ENCODE assay signal across 8 cellular contexts in genomic region chr19:52527134-52527953, GRCh38. TPM values are rescaled to one million over a fixed set of nuclear protein-coding genes. Genes with fewer than 3 reads are reported as not detected.
A peak's percentile ranks its signal among the peaks of the same experiment; 100 is the strongest.
DNase-seq lines count a peak whose midpoint lies in the region; ATAC-seq, FAIRE-seq and TF ChIP-seq lines count a peak whose summit lies in the region.

Gene ZNF808, plus strand, starts transcription at chr19:52527668. Its CDS starts 15,617 bp downstream, at chr19:52543285.

- POLR2A ChIA-PET in BJ (lab: Charles Lee): no interaction called here
- POLR2A ChIA-PET in HepG2 (lab: Yijun Ruan, JAX): interaction anchor here (0.7 to 1.3 kb wide), 7 partner anchors 9 to 811 kb away, joined by 3 to 6 read pairs (median 3); partner anchors contain the start of gene ZNF701

- no TSS peak for BruUV-seq in HepG2 (replicated peaks; lab: Mats Ljungman, UMichigan)

- DNase-seq in BJ (ENCODE audit: low read depth) (peak; percentile 52), GM19238 (ENCODE audit: insufficient read length, low spot score) (peak; percentile 82), NCI-H526 treated with DMSO at 0.1 percent for 48 hours (lab: John Stamatoyannopoulos, UW) (peak; percentile 98), dedifferentiated amniotic fluid mesenchymal stem cell (ENCODE audit: extremely low spot score) (peak; percentile 89), HepG2 (ENCODE audit: low spot score) (peak; percentile 85)
- peak; percentile 93 to 95 for DNase-seq in activated CD4-positive, alpha-beta T cell treated with anti-CD3 and anti-CD28 coated beads, Interleukin-2, amount 50 U/mL, for 24 hours (ENCODE audit: low read depth in 1 of 2, low spot score in 1 of 2)
- peak; percentile 94 for DNase-seq in stimulated activated CD4-positive, alpha-beta T cell treated with anti-CD3 and anti-CD28 coated beads, Interleukin-2, amount 100 ng/mL, for 48 hours

- H3K4me1 ChIP-seq in HepG2 (ENCODE audit: insufficient read depth, low read length): peaks cover 10% of the 10 kb centered on the region

- TF ChIP-seq EP300 in HepG2 (IDR thresholded peaks at IDR 0.05; ENCODE audit: low read depth in 2 of 2, low read length in 2 of 2): no peak
- no peak for TF ChIP-seq EP300 in HepG2 (CRISPR knock-in tag; IDR thresholded peaks at IDR 0.05; ENCODE audit: borderline replicate concordance)

- peak within 1 kb of the TSS; percentile 81 for H2AFZ ChIP-seq in HepG2 (ENCODE audit: low read length)

- H3K4me2 ChIP-seq in HepG2 (ENCODE audit: low read depth, low read length): peak within 1 kb of the TSS; percentile 85

- peak; percentile 75 for TF ChIP-seq CTCF in BJ (IDR thresholded peaks at IDR 0.05; ENCODE audit: insufficient read depth, low read depth, low read length)
- peak; percentile 60 for TF ChIP-seq CTCF in HepG2 (CRISPR knock-in tag; IDR thresholded peaks at IDR 0.05)

- H3K27me3 ChIP-seq in BJ (ENCODE audit: control insufficient read depth, insufficient read depth, low read length) (no peaks in the 10 kb centered on the region), HepG2 (ENCODE audit: control insufficient read depth in 1 of 2, insufficient read depth in 2 of 2, low read length in 2 of 2) (no peaks in the 10 kb centered on the region; a peak in 1 of 5 replicates)

- no peaks in the 10 kb centered on the region for H3K79me2 ChIP-seq in HepG2 (ENCODE audit: insufficient read depth, low read length)

- peak; percentile 65 to 76 for TF ChIP-seq POLR2A in HepG2 (IDR thresholded peaks at IDR 0.05; ENCODE audit: insufficient read depth in 1 of 2, low read depth in 2 of 2, low read length in 2 of 2)

- H3K27ac ChIP-seq in HepG2 (ENCODE audit: extremely low read length, insufficient read depth, low read length): peak within 1 kb of the TSS; percentile 84

- peak within 1 kb of the TSS; percentile 93 for H3K9ac ChIP-seq in HepG2 (ENCODE audit: insufficient read depth, low read depth, low read length)

- CTCF ChIA-PET in BJ (lab: Yijun Ruan, JAX) (interaction anchor here (0.6 to 0.7 kb wide), 2 partner anchors 13 to 39 kb away, joined by 3 read pairs; no protein-coding TSS in a partner anchor), HepG2 (lab: Yijun Ruan, JAX; ENCODE audit: low intra/inter-chr PET ratio, low total read pairs) (no interaction called here)

- H3K4me3 ChIP-seq in BJ (ENCODE audit: low read depth, low read length) (peak within 1 kb of the TSS; percentile 58), HepG2 (replicated peaks in 1 of 3; ENCODE audit: insufficient read depth in 1 of 3, low read depth in 2 of 3, low read length in 3 of 3) (peak within 1 kb of the TSS; percentile 84 to 97 (median 93))

- peaks cover 6% of the 10 kb centered on the region; the same call in 1 of the 2 replicates for H3K9me3 ChIP-seq in HepG2 (ENCODE audit: low read length)

- 0 out of 2 replicates have a peak, but pooled peaks have one; percentile 12 for TF ChIP-seq RAD21 in HepG2 (CRISPR knock-in tag; IDR thresholded peaks at IDR 0.05)

- in situ Hi-C loops in HepG2 (cut with HindIII; ENCODE audit: extremely low pct_ligation_motif_present, low pct_unique_long_range_greater_than_20kb): no loop called here

- FAIRE-seq in HepG2 (lab: Jason Lieb, UNC): no peak

- WGBS in HepG2 (ENCODE audit: low lambda C conversion rate): 0% methylated on average over 7 of the region's 54 CpGs

- H4K20me1 ChIP-seq in HepG2 (ENCODE audit: insufficient read depth, low read length): no peaks in the 10 kb centered on the region

- H3K36me3 ChIP-seq in BJ (ENCODE audit: control insufficient read depth, insufficient read depth, low read length) (no peaks in the 10 kb centered on the region), HepG2 (replicated peaks in 1 of 2; ENCODE audit: control insufficient read depth in 1 of 2, insufficient read depth in 2 of 2, low read length in 2 of 2) (no peaks in the 10 kb centered on the region)

- ATAC-seq in HG03442 (IDR thresholded peaks at IDR 0.05; ENCODE audit: unreplicated experiment) (peak; percentile 82), HepG2 (peak; percentile 93)

- intact Hi-C loops in HepG2 (cut with micrococcal nuclease; ENCODE audit: unreplicated experiment): loop anchor here (1.0 kb wide), 1 partner anchor 73 kb away; no protein-coding TSS in a partner anchor

TF ChIP-seq in HepG2, 621 proteins besides CTCF, POLR2A, EP300 and RAD21 (continues in another document):
- TF ChIP-seq RBM39 (IDR thresholded peaks at IDR 0.05; ENCODE audit: low read depth, low read length, poor library complexity, severe bottlenecking) (peak; percentile 33), NR2C2 (CRISPR knock-in tag; IDR thresholded peaks at IDR 0.05; ENCODE audit: borderline replicate concordance) (peak; percentile 94), POLR2AphosphoS5 (IDR thresholded peaks at IDR 0.05; ENCODE audit: low read depth, low read length) (peak; percentile 64), SPEN (CRISPR knock-in tag; IDR thresholded peaks at IDR 0.05; ENCODE audit: low read depth) (no peak), MYC (CRISPR knock-in tag; IDR thresholded peaks at IDR 0.05; ENCODE audit: borderline replicate concordance) (peak; percentile 15; the same call in 1 of the 2 replicates), BRF2 (CRISPR knock-in tag; IDR thresholded peaks at IDR 0.05) (no peak), ZFP90 (CRISPR knock-in tag; IDR thresholded peaks at IDR 0.05; ENCODE audit: borderline replicate concordance) (no peak; the same call in 1 of the 2 replicates), GATA4 (IDR thresholded peaks at IDR 0.05; ENCODE audit: borderline replicate concordance, low read depth) (no peak), BHLHE40 (IDR thresholded peaks at IDR 0.05; ENCODE audit: low read length) (no peak), NKX3-1 (CRISPR knock-in tag; IDR thresholded peaks at IDR 0.05) (no peak)
- TF ChIP-seq, protein P1, sequence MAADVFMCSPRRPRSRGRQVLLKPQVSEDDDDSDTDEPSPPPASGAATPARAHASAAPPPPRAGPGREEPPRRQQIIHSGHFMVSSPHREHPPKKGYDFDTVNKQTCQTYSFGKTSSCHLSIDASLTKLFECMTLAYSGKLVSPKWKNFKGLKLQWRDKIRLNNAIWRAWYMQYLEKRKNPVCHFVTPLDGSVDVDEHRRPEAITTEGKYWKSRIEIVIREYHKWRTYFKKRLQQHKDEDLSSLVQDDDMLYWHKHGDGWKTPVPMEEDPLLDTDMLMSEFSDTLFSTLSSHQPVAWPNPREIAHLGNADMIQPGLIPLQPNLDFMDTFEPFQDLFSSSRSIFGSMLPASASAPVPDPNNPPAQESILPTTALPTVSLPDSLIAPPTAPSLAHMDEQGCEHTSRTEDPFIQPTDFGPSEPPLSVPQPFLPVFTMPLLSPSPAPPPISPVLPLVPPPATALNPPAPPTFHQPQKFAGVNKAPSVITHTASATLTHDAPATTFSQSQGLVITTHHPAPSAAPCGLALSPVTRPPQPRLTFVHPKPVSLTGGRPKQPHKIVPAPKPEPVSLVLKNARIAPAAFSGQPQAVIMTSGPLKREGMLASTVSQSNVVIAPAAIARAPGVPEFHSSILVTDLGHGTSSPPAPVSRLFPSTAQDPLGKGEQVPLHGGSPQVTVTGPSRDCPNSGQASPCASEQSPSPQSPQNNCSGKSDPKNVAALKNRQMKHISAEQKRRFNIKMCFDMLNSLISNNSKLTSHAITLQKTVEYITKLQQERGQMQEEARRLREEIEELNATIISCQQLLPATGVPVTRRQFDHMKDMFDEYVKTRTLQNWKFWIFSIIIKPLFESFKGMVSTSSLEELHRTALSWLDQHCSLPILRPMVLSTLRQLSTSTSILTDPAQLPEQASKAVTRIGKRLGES (CRISPR knock-in tag; IDR thresholded peaks at IDR 0.05; ENCODE audit: borderline replicate concordance): no peak

RNA-seq across cellular contexts. Expression of gene ZNF808, which starts in this region (rescaled TPM):
- polyA plus RNA-seq in BJ (2011; rRNA removed): 2.8 and 4.5 TPM in 2 replicates
- polyA minus RNA-seq in BJ (2011; rRNA and poly(A)+ RNA removed): 7.6 and 8.7 TPM in 2 replicates
- total RNA-seq in HepG2 (2016; rRNA removed; fragmentation: Illumina TruSeq; extraction: Trizol): 7.4 and 17.5 TPM in 2 replicates
- 1.5 and 2.7 TPM in 2 replicates for total RNA-seq in HepG2 (2016; cell fraction: cytosol; rRNA removed; fragmentation: Illumina TruSeq; extraction: Trizol; ENCODE audit: low read depth)
- 7.6 and 14.1 TPM in 2 replicates for total RNA-seq in HepG2 (2016; cell fraction: insoluble cytoplasmic fraction; rRNA removed; fragmentation: Illumina TruSeq; extraction: Trizol)
- total RNA-seq in HepG2 (2016; cell fraction: membrane; rRNA removed; fragmentation: Illumina TruSeq; extraction: Trizol): 5.1 and 6.2 TPM in 2 replicates
- 8.7 and 11.8 TPM in 2 replicates for total RNA-seq in HepG2 (2016; cell fraction: nucleus; rRNA removed; fragmentation: Illumina TruSeq; extraction: Trizol)
- polyA plus RNA-seq in HepG2 (2011; rRNA removed): 3.0 and 3.3 TPM in 2 replicates
- polyA plus RNA-seq in HepG2 (2011; cell fraction: cytosol; rRNA removed): 1.2 and 2.1 TPM in 2 replicates
- 3.7 and 5.5 TPM in 2 replicates for polyA plus RNA-seq in HepG2 (2011; cell fraction: nucleus; rRNA removed)
- polyA plus RNA-seq in HepG2 (2012): 1.4 and 1.7 TPM in 2 replicates
- polyA plus RNA-seq in HepG2 (2016; cell fraction: cytosol; fragmentation: Illumina TruSeq; extraction: Trizol; ENCODE audit: low read depth): 0.03 and 0.27 TPM in 2 replicates
- 2.4 and 3.5 TPM in 2 replicates for polyA plus RNA-seq in HepG2 (2016; cell fraction: insoluble cytoplasmic fraction; fragmentation: Illumina TruSeq; extraction: Trizol; ENCODE audit: low read depth)
- polyA plus RNA-seq in HepG2 (2016; cell fraction: membrane; fragmentation: Illumina TruSeq; extraction: Trizol; ENCODE audit: low read depth): 0.37 and 0.50 TPM in 2 replicates
- 5.9 and 8.6 TPM in 2 replicates for polyA plus RNA-seq in HepG2 (2016; cell fraction: nucleus; fragmentation: Illumina TruSeq; extraction: Trizol; ENCODE audit: insufficient read depth, low read depth)
- polyA minus RNA-seq in HepG2 (2011; rRNA and poly(A)+ RNA removed; ENCODE audit: low replicate concordance): 2.8 and 6.5 TPM in 2 replicates
- 3.8 and 6.8 TPM in 2 replicates for polyA minus RNA-seq in HepG2 (2011; cell fraction: cytosol; rRNA and poly(A)+ RNA removed)
- polyA minus RNA-seq in HepG2 (2011; cell fraction: nucleus; rRNA and poly(A)+ RNA removed): 13.0 and 22.6 TPM in 2 replicates

Comparison
In these comparisons a context has a peak if more than half of its experiments do, and no peak if none do; other contexts are left out.
1. Peak in every context shown above with its lines: DNase-seq, ATAC-seq, H3K4me3 ChIP-seq and H3K27ac ChIP-seq.